10 cellular contexts compared by ENCODE assay signal in the genomic region with DNA sequence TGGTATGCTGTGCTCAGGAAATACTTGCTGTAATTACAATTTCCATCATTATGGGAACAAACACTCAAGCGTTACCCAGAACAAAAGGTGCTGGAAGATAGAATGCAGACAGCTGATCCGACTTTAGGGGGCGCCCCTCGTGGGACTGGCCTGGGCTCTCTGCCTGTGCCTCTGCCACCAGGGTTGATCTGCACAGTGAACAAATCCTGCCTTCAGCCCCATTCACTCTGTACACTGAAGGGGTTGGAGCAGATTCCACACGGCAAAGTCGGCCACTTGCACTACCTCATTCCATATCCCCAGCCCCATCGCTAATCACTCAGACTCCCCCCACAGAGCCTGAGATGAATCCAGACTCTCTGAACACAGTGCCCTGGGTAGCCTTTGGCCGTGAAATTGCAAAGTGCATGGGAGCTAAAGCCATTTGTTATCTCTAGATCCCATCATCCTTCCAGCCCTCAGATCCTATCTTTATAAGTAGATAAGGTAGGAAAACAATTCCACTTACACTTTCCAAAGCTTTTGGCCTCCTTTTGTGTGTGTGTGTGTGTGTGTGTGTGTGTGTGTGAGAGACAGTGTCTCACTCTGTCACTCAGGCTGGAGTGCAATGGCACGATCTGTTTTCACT.
DNase-seq lines count a peak whose midpoint lies in the region; ATAC-seq and TF ChIP-seq lines count a peak whose summit lies in the region.
"Had no signal": no experiment of that assay in that cellular context is flagged by ENCODE, and none has a peak within 500 bp of the region (broad histone marks: within the 10 kb centered on the region; RNA-seq: fewer than 3 reads in every experiment).

No MANE protein-coding gene starts in this region.

- no peaks in the 10 kb centered on the region for H3K27me3 Mint-ChIP-seq in activated CD8-positive, alpha-beta T cell treated with anti-CD3 and anti-CD28 coated beads, Interleukin-2, amount 10 ng/mL, durations not matched to agents 7 days and 5 days (ENCODE audit: low read depth)
- H3K27me3 Mint-ChIP-seq in activated CD8-positive, alpha-beta T cell treated with anti-CD3 and anti-CD28 coated beads for 36 hours = no peaks in the 10 kb centered on the region

- H3K9ac ChIP-seq in Loucy (ENCODE audit: low read depth, low read length, poor library complexity, severe bottlenecking) (no peak overlapping the region), trophoblast cell (ENCODE audit: low read length) (no peak overlapping the region)
- H3K9ac ChIP-seq: BLaER1 treated with 17β-estradiol and CSF1 and Interleukin-3, amounts not matched to agents 10 nM and 100 nM had no signal

- peaks cover 3% of the 10 kb centered on the region for H3K9me3 Mint-ChIP-seq in activated CD8-positive, alpha-beta T cell treated with anti-CD3 and anti-CD28 coated beads, Interleukin-2, amount 10 ng/mL, durations not matched to agents 7 days and 5 days (ENCODE audit: insufficient read depth)
- H3K9me3 Mint-ChIP-seq in activated CD8-positive, alpha-beta T cell treated with anti-CD3 and anti-CD28 coated beads for 36 hours = peaks cover 2% of the 10 kb centered on the region

- H3K9me2 ChIP-seq in Loucy (replicated peaks; ENCODE audit: low read depth, low read length) = no peaks in the 10 kb centered on the region

- H3K4me1 Mint-ChIP-seq in activated CD8-positive, alpha-beta T cell treated with anti-CD3 and anti-CD28 coated beads, Interleukin-2, amount 10 ng/mL, durations not matched to agents 7 days and 5 days (ENCODE audit: low read depth) = peaks cover 50% of the 10 kb centered on the region
- peaks cover 19% of the 10 kb centered on the region for H3K4me1 Mint-ChIP-seq in activated CD8-positive, alpha-beta T cell treated with anti-CD3 and anti-CD28 coated beads for 36 hours (ENCODE audit: low read depth)

- no peaks in the 10 kb centered on the region for H3K79me1 ChIP-seq in trophoblast cell (ENCODE audit: low read length)

- H3K23ac ChIP-seq in trophoblast cell (ENCODE audit: low read length) = no peak overlapping the region

- POLR2A ChIA-PET in activated CD8-positive, alpha-beta T cell treated with anti-CD3 and anti-CD28 coated beads, Interleukin-2, amount 10 ng/mL, durations not matched to agents 7 days and 5 days (lab: Charles Lee) = interaction anchor here (0.6 kb wide), 1 partner anchor 47 kb away, joined by 3 read pairs; no protein-coding TSS in a partner anchor
- POLR2A ChIA-PET in activated CD8-positive, alpha-beta T cell treated with anti-CD3 and anti-CD28 coated beads for 36 hours (lab: Charles Lee) = interaction anchor here (1.0 kb wide), 2 partner anchors 13 to 49 kb away, joined by 3 to 4 read pairs; no protein-coding TSS in a partner anchor

- no peak overlapping the region for H4K91ac ChIP-seq in trophoblast cell (ENCODE audit: low read depth, low read length)

- H3K79me2 ChIP-seq in Loucy (ENCODE audit: insufficient read depth, low read length) (peaks cover 3% of the 10 kb centered on the region; the same call in 1 of the 2 replicates), trophoblast cell (ENCODE audit: control insufficient read depth, insufficient read depth, low read length, poor library complexity) (no peaks in the 10 kb centered on the region)

- H2AFZ ChIP-seq in Loucy (ENCODE audit: low read length) (no peak overlapping the region), trophoblast cell (ENCODE audit: insufficient read depth, low read length, poor library complexity) (no peak overlapping the region)

- H2BK5ac ChIP-seq in trophoblast cell (ENCODE audit: low read depth, low read length, poor library complexity) = no peak overlapping the region

- H4K12ac ChIP-seq in trophoblast cell (ENCODE audit: low read depth, low read length) = no peak overlapping the region

- no peak for DNase-seq in activated CD8-positive, alpha-beta T cell treated with anti-CD3 and anti-CD28 coated beads, Interleukin-2, amount 10 ng/mL, durations not matched to agents 7 days and 5 days
- no peak for DNase-seq in activated CD8-positive, alpha-beta T cell treated with anti-CD3 and anti-CD28 coated beads for 36 hours
- DNase-seq in choroid plexus epithelial cell (ENCODE audit: low read depth) (no peak), trophoblast cell (peak; percentile 2 to 31), KG1 (lab: John Stamatoyannopoulos, UW) (no peak), GM19238 (ENCODE audit: insufficient read length, low spot score) (no peak)
- DNase-seq: heart right ventricle had no signal

- H3K4me3 ChIP-seq in Loucy (ENCODE audit: low read length, poor library complexity, severe bottlenecking) = no peak overlapping the region
- H3K4me3 ChIP-seq in choroid plexus epithelial cell (ENCODE audit: low read depth, low read length) = no peak overlapping the region
- H3K4me3 ChIP-seq in trophoblast cell (ENCODE audit: low read depth, low read length) = no peak overlapping the region
- H3K4me3 ChIP-seq: BLaER1 treated with 17β-estradiol and CSF1 and Interleukin-3, amounts not matched to agents 10 nM and 100 nM; heart right ventricle had no signal

- H3K36me3 ChIP-seq in Loucy (ENCODE audit: insufficient read depth, low read length) = peaks cover 97% of the 10 kb centered on the region
- no peaks in the 10 kb centered on the region for H3K36me3 ChIP-seq in trophoblast cell (ENCODE audit: control insufficient read depth in 1 of 2, insufficient read depth in 2 of 2, low read length in 2 of 2)

- no peak for ATAC-seq in activated CD8-positive, alpha-beta T cell treated with anti-CD3 and anti-CD28 coated beads, Interleukin-2, amount 10 ng/mL, durations not matched to agents 7 days and 5 days
- ATAC-seq in activated CD8-positive, alpha-beta T cell treated with anti-CD3 and anti-CD28 coated beads for 36 hours = no peak
- no peak for ATAC-seq in GM19351 (IDR thresholded peaks at IDR 0.05; ENCODE audit: unreplicated experiment)
- ATAC-seq: heart right ventricle had no signal

- H3K9me3 ChIP-seq in Loucy (ENCODE audit: insufficient read depth, low read depth, low read length) (no peaks in the 10 kb centered on the region), trophoblast cell (ENCODE audit: insufficient read depth, low read depth, low read length) (no peaks in the 10 kb centered on the region)
- H3K9me3 ChIP-seq: heart right ventricle had no signal

- no peak overlapping the region for H3K14ac ChIP-seq in trophoblast cell (ENCODE audit: low read length)

- H3K4ac ChIP-seq in trophoblast cell (ENCODE audit: low read depth, low read length) = no peak overlapping the region

- H3K36me3 Mint-ChIP-seq in activated CD8-positive, alpha-beta T cell treated with anti-CD3 and anti-CD28 coated beads, Interleukin-2, amount 10 ng/mL, durations not matched to agents 7 days and 5 days (ENCODE audit: low read depth) = peaks cover 72% of the 10 kb centered on the region
- H3K36me3 Mint-ChIP-seq in activated CD8-positive, alpha-beta T cell treated with anti-CD3 and anti-CD28 coated beads for 36 hours (ENCODE audit: low read depth) = peaks cover 52% of the 10 kb centered on the region

- CTCF ChIA-PET in activated CD8-positive, alpha-beta T cell treated with anti-CD3 and anti-CD28 coated beads, Interleukin-2, amount 10 ng/mL, durations not matched to agents 7 days and 5 days (lab: Charles Lee) = interaction anchor here (1.1 to 1.8 kb wide), 3 partner anchors 11 to 28 kb away, joined by 3 to 5 read pairs (median 4); no protein-coding TSS in a partner anchor
- CTCF ChIA-PET in activated CD8-positive, alpha-beta T cell treated with anti-CD3 and anti-CD28 coated beads for 36 hours (lab: Charles Lee) = no interaction called here

- H4K8ac ChIP-seq in trophoblast cell (ENCODE audit: low read depth, low read length) = no peak overlapping the region

- peak overlapping the region; percentile 87 for H3K27ac Mint-ChIP-seq in activated CD8-positive, alpha-beta T cell treated with anti-CD3 and anti-CD28 coated beads, Interleukin-2, amount 10 ng/mL, durations not matched to agents 7 days and 5 days
- no peak overlapping the region for H3K27ac Mint-ChIP-seq in activated CD8-positive, alpha-beta T cell treated with anti-CD3 and anti-CD28 coated beads for 36 hours

- no peak overlapping the region for H2AK5ac ChIP-seq in trophoblast cell (ENCODE audit: low read length)

- intact Hi-C loops in activated CD8-positive, alpha-beta T cell treated with anti-CD3 and anti-CD28 coated beads for 36 hours (cut with micrococcal nuclease) = no loop called here

- TF ChIP-seq CTCF in activated CD8-positive, alpha-beta T cell treated with anti-CD3 and anti-CD28 coated beads for 36 hours (IDR thresholded peaks at IDR 0.05) = no peak
- TF ChIP-seq CTCF in Loucy (conservative IDR thresholded peaks at IDR 0.05; ENCODE audit: low read length) (peak; percentile 50), choroid plexus epithelial cell (conservative IDR thresholded peaks at IDR 0.05; ENCODE audit: low read depth, low read length) (peak; percentile 28)

- H3F3A ChIP-seq in Loucy (ENCODE audit: low read depth) = no peaks in the 10 kb centered on the region

- H3K4me2 ChIP-seq in Loucy (ENCODE audit: low read depth, low read length, poor library complexity, severe bottlenecking) = peak overlapping the region; percentile 16
- no peak overlapping the region for H3K4me2 ChIP-seq in trophoblast cell (ENCODE audit: low read length)

- H3K4me1 ChIP-seq in Loucy (ENCODE audit: insufficient read depth, low read length, poor library complexity, severe bottlenecking) = peaks cover 19% of the 10 kb centered on the region
- peaks cover 0 to 7% of the 10 kb centered on the region in 2 experiments for H3K4me1 ChIP-seq in trophoblast cell (ENCODE audit: control insufficient read depth in 1 of 2, insufficient read depth in 2 of 2, low read length in 2 of 2)
- H3K4me1 ChIP-seq: heart right ventricle had no signal

- peaks cover 17% of the 10 kb centered on the region for H4K20me1 ChIP-seq in Loucy (ENCODE audit: insufficient read depth, low read length, poor library complexity, severe bottlenecking)

- no peak overlapping the region for H2BK120ac ChIP-seq in trophoblast cell (ENCODE audit: insufficient read depth, low read length, poor library complexity)

- WGBS in trophoblast cell (ENCODE audit: extremely low coverage, insufficient coverage, insufficient read length) = no CpG with 5 or more reads among the region's 9 CpGs

- no peak overlapping the region for H3K4me3 Mint-ChIP-seq in activated CD8-positive, alpha-beta T cell treated with anti-CD3 and anti-CD28 coated beads, Interleukin-2, amount 10 ng/mL, durations not matched to agents 7 days and 5 days
- H3K4me3 Mint-ChIP-seq in activated CD8-positive, alpha-beta T cell treated with anti-CD3 and anti-CD28 coated beads for 36 hours = no peak overlapping the region

- H3K27ac ChIP-seq in trophoblast cell (ENCODE audit: low read depth, low read length) = no peak overlapping the region
- H3K27ac ChIP-seq: BLaER1 treated with 17β-estradiol and CSF1 and Interleukin-3, amounts not matched to agents 10 nM and 100 nM; heart right ventricle had no signal

- H3K18ac ChIP-seq in trophoblast cell (ENCODE audit: low read length) = no peak overlapping the region

- H3K27me3 ChIP-seq in Loucy (ENCODE audit: insufficient read depth, low read length, poor library complexity, severe bottlenecking) (no peaks in the 10 kb centered on the region), trophoblast cell (ENCODE audit: insufficient read depth, low read length) (no peaks in the 10 kb centered on the region)
- H3K27me3 ChIP-seq: BLaER1 treated with 17β-estradiol and CSF1 and Interleukin-3, amounts not matched to agents 10 nM and 100 nM had no signal

- H2BK12ac ChIP-seq in trophoblast cell (ENCODE audit: low read length) = no peak overlapping the region

Comparison
In these comparisons a context has a peak if more than half of its experiments do, and no peak if none do; other contexts are left out.
1. DNase-seq: peak in trophoblast cell (2 of 2); none in activated CD8-positive, alpha-beta T cell treated with anti-CD3 and anti-CD28 coated beads, Interleukin-2, amount 10 ng/mL, durations not matched to agents 7 days and 5 days (single experiment), activated CD8-positive, alpha-beta T cell treated with anti-CD3 and anti-CD28 coated beads for 36 hours (single experiment), choroid plexus epithelial cell (single experiment), KG1 (single experiment) and GM19238 (single experiment).